In the genomic region with DNA sequence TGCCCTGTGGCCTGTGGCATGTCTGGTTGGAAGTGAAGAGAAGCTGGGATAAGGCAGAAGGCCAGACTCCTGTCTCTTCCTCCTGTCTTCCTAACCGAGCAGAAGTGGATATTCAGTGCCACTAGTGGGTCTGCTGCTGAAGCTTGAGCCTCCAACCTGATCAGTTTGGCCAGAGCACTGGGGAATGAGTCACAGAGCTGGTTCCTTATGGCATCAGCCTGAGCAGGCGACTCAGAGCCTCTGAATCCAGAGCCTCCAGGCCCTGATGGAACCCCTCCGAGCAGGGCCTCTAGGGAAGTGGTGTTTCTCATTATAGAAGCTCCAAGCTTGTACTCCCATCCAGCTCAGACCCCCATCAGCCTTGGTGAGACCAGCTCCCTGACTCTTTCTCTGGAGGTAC, we compare ENCODE assay signal across 19 cellular contexts. TPM values are rescaled to one million over a fixed set of nuclear protein-coding genes. Genes with fewer than 3 reads are reported as not detected.
A peak's percentile ranks its signal among the peaks of the same experiment; 100 is the strongest.
DNase-seq lines count a peak whose midpoint lies in the region; ATAC-seq and TF ChIP-seq lines count a peak whose summit lies in the region.
"Had no signal": no experiment of that assay in that cellular context is flagged by ENCODE, and none has a peak within 500 bp of the region (broad histone marks: within the 10 kb centered on the region; RNA-seq: fewer than 3 reads in every experiment).

No MANE protein-coding gene starts in this region.

- DNase-seq in AG08395 (ENCODE audit: low spot score): peak; percentile 63
- peak; percentile 46 for DNase-seq in HS-5 (ENCODE audit: low read depth)
- DNase-seq in dorsolateral prefrontal cortex: peak in 1 of 10 donors; percentile 18
- DNase-seq in head of caudate nucleus: no peak
- no peak for DNase-seq in neuronal stem cell (ENCODE audit: low spot score)
- DNase-seq in DMS 273 (lab: John Stamatoyannopoulos, UW; ENCODE audit: unreplicated experiment): no peak
- DNase-seq: activated CD4-positive, alpha-beta T cell treated with anti-CD3 and anti-CD28 coated beads, Interleukin-2, amount 10 ng/mL, durations not matched to agents 7 days and 5 days; activated naive CD4-positive, alpha-beta T cell treated with Interleukin-2 at 50 U/mL for 16 hours; cortex of kidney; esophagus squamous epithelium; NCI-H187 treated with DMSO at 0.1 percent for 48 hours; NCI-H446 treated with DMSO at 0.1 percent for 48 hours; SIG-M5 had no signal

- peaks cover 48% of the 10 kb centered on the region for H3K4me1 Mint-ChIP-seq in nephron

- H3K79me1 ChIP-seq in neuronal stem cell (ENCODE audit: low read depth, low read length): no peaks in the 10 kb centered on the region

- no peak overlapping the region for H3K27ac Mint-ChIP-seq in nephron
- H3K27ac Mint-ChIP-seq: activated CD4-positive, alpha-beta T cell treated with anti-CD3 and anti-CD28 coated beads, Interleukin-2, amount 10 ng/mL, durations not matched to agents 7 days and 5 days; stimulated activated effector memory CD8-positive, alpha-beta T cell treated with anti-CD3 and anti-CD28 coated beads, Interleukin-12 subunit alpha, Interleukin-12 subunit beta, amount 100 ng/mL, for 72 hours had no signal

- intact Hi-C loops in dorsolateral prefrontal cortex (cut with DNase I) (loop anchor here in 1 of 2 donors (5.0 kb wide), 1 partner anchor 485 kb away; no protein-coding TSS in a partner anchor), head of caudate nucleus (cut with DNase I) (no loop called here)

- no peak overlapping the region for H3K18ac ChIP-seq in neuronal stem cell (ENCODE audit: low read length)

- peaks cover 2 to 14% of the 10 kb centered on the region in 2 donors for H3K36me3 ChIP-seq in neuronal stem cell (replicated peaks in 1 of 2; ENCODE audit: control insufficient read depth in 2 of 2, insufficient read depth in 2 of 2, low read length in 2 of 2)
- H3K36me3 ChIP-seq: esophagus squamous epithelium, tibial nerve had no signal

- no peaks in the 10 kb centered on the region for H3K9me3 Mint-ChIP-seq in nephron
- H3K9me3 Mint-ChIP-seq: activated CD4-positive, alpha-beta T cell treated with anti-CD3 and anti-CD28 coated beads, Interleukin-2, amount 10 ng/mL, durations not matched to agents 7 days and 5 days; stimulated activated effector memory CD8-positive, alpha-beta T cell treated with anti-CD3 and anti-CD28 coated beads, Interleukin-12 subunit alpha, Interleukin-12 subunit beta, amount 100 ng/mL, for 72 hours had no signal

- no peak overlapping the region for H3K14ac ChIP-seq in neuronal stem cell (ENCODE audit: low read length)

- peak overlapping the region; percentile 82 to 92 (median 91) for H3K4me3 Mint-ChIP-seq in nephron
- H3K4me3 Mint-ChIP-seq: activated CD4-positive, alpha-beta T cell treated with anti-CD3 and anti-CD28 coated beads, Interleukin-2, amount 10 ng/mL, durations not matched to agents 7 days and 5 days; stimulated activated effector memory CD8-positive, alpha-beta T cell treated with anti-CD3 and anti-CD28 coated beads, Interleukin-12 subunit alpha, Interleukin-12 subunit beta, amount 100 ng/mL, for 72 hours had no signal

- no peak overlapping the region for H2AFZ ChIP-seq in neuronal stem cell (ENCODE audit: low read length)

- no peak overlapping the region for H2BK12ac ChIP-seq in neuronal stem cell (ENCODE audit: low read length)

- no CpG with 5 or more reads among the region's 3 CpGs for WGBS in neuronal stem cell (ENCODE audit: extremely low coverage in 2 of 2, insufficient read length in 2 of 2, insufficient replicate concordance in 1 of 2), 2 donors

- H3K4me3 ChIP-seq in dorsolateral prefrontal cortex: peak overlapping the region in 41 of 59 donors; percentile 2 to 87 (median 76)
- H3K4me3 ChIP-seq in neuronal stem cell (ENCODE audit: low read length in 2 of 2): peak overlapping the region in 1 of 2 donors; percentile 76

- H3K27me3 ChIP-seq in dorsolateral prefrontal cortex (no peaks in the 10 kb centered on the region), neuronal stem cell (ENCODE audit: control insufficient read depth in 3 of 3, insufficient read depth in 3 of 3, low read depth in 1 of 3, low read length in 3 of 3) (peaks cover 0 to 10% (median 6%) of the 10 kb centered on the region in 3 experiments)

- no peak overlapping the region for H2BK5ac ChIP-seq in neuronal stem cell (ENCODE audit: low read length)

- H3K27ac ChIP-seq in dorsolateral prefrontal cortex (peak overlapping the region in 40 of 59 donors; percentile 6 to 84 (median 66)), neuronal stem cell (replicated peaks; ENCODE audit: low read length) (no peak overlapping the region)
- H3K27ac ChIP-seq: esophagus squamous epithelium, tibial nerve had no signal

- no peak overlapping the region for H3K4ac ChIP-seq in neuronal stem cell (ENCODE audit: low read length)

- TF ChIP-seq CTCF in dorsolateral prefrontal cortex (IDR thresholded peaks at IDR 0.05 in 54 of 56, conservative IDR thresholded peaks at IDR 0.05 in 2 of 56; ENCODE audit: low read depth in 1 of 56, partially characterized antibody in 56 of 56) (no peak), nephron (IDR thresholded peaks at IDR 0.05; ENCODE audit: unreplicated experiment in 3 of 3) (no peak)

- H3K27me3 Mint-ChIP-seq in nephron (ENCODE audit: low read depth): peaks cover 58% of the 10 kb centered on the region

- H3K9me3 ChIP-seq in neuronal stem cell (replicated peaks in 1 of 2; ENCODE audit: control insufficient read depth in 2 of 2, insufficient read depth in 1 of 2, low read depth in 1 of 2, low read length in 2 of 2): no peaks in the 10 kb centered on the region
- H3K9me3 ChIP-seq: esophagus squamous epithelium, tibial nerve had no signal

- H3K4me1 ChIP-seq in neuronal stem cell (ENCODE audit: control insufficient read depth in 2 of 2, insufficient read depth in 1 of 2, low read depth in 1 of 2, low read length in 2 of 2): peaks cover 19% of the 10 kb centered on the region in 2 donors

- no peaks in the 10 kb centered on the region for H3K36me3 Mint-ChIP-seq in nephron (ENCODE audit: low read depth)
- H3K36me3 Mint-ChIP-seq: stimulated activated effector memory CD8-positive, alpha-beta T cell treated with anti-CD3 and anti-CD28 coated beads, Interleukin-12 subunit alpha, Interleukin-12 subunit beta, amount 100 ng/mL, for 72 hours had no signal

- no peak overlapping the region for H2AK5ac ChIP-seq in neuronal stem cell (ENCODE audit: low read depth, low read length)

- H4K91ac ChIP-seq in neuronal stem cell (ENCODE audit: low read depth, low read length, poor library complexity): no peak overlapping the region

- H3K23ac ChIP-seq in neuronal stem cell (ENCODE audit: low read depth, low read length, poor library complexity): no peak overlapping the region

- no peak overlapping the region for H3K4me2 ChIP-seq in neuronal stem cell (ENCODE audit: insufficient read depth, low read length, poor library complexity, severe bottlenecking)

- H4K8ac ChIP-seq in neuronal stem cell (ENCODE audit: low read depth, low read length): no peak overlapping the region

- H2BK15ac ChIP-seq in neuronal stem cell (ENCODE audit: low read length): no peak overlapping the region

- no peak overlapping the region for H3K9ac ChIP-seq in neuronal stem cell (ENCODE audit: low read depth, low read length, poor library complexity)

- H2BK120ac ChIP-seq in neuronal stem cell (ENCODE audit: low read depth, low read length): no peak overlapping the region

- no peak for ATAC-seq in GM19023 (IDR thresholded peaks at IDR 0.05; ENCODE audit: unreplicated experiment)
- ATAC-seq: HepG2; left lobe of liver; stimulated activated effector memory CD8-positive, alpha-beta T cell treated with anti-CD3 and anti-CD28 coated beads, Interleukin-12 subunit alpha, Interleukin-12 subunit beta, amount 100 ng/mL, for 72 hours had no signal

RNA-seq across cellular contexts. Expression of a gene that starts 2.0 kb away (rescaled TPM):
- total RNA-seq in dorsolateral prefrontal cortex: 10 to 100 TPM; 15.2 to 61.6 (median 26.2) TPM
- 19.9 TPM for polyA plus RNA-seq in neuronal stem cell (2013, experiment 1 of 2)
- polyA plus RNA-seq in neuronal stem cell (2013, experiment 2 of 2): 19.9 TPM
- total RNA-seq: activated CD4-positive, alpha-beta T cell treated with anti-CD3 and anti-CD28 coated beads, Interleukin-2, amount 10 ng/mL, durations not matched to agents 7 days and 5 days had no signal

Comparison
In these comparisons a context has a peak if more than half of its experiments do, and no peak if none do; other contexts are left out.
1. DNase-seq: peak in AG08395 (single experiment) and HS-5 (single experiment); none in head of caudate nucleus (0 of 42), neuronal stem cell (single experiment) and DMS 273 (single experiment).